14 cellular contexts compared by ENCODE assay signal in the genomic region with DNA sequence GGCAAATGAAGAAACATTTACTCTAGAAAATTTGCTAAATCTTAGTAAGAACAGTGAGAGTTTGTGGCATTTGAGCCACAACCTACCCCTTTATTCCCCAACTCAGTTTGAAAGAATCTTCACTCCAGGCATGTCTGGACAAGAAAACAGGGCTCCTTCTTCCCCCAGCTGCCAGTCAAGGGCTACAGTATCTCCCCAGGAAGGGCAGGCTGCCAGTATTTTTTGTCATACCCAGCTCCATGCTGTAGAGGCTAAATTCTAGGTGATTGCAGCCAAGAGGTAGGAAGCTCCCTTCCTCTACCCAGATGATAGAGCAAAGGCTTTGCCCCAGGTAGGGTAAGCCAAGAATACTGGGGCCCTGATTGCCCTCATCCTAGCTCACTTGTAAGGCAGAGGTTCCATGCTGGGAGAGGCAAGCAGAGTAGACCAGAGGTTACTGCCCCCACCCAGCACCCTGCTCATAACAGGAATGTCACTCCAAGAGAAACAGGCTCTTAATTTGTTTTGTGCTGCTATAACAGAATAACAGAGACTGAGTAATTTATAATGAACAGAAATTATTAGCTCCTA. TPM values are rescaled to one million over a fixed set of nuclear protein-coding genes. Genes with fewer than 3 reads are reported as not detected.
DNase-seq lines count a peak whose midpoint lies in the region; TF ChIP-seq lines count a peak whose summit lies in the region.
"Had no signal": no experiment of that assay in that cellular context is flagged by ENCODE, and none has a peak within 500 bp of the region (broad histone marks: within the 10 kb centered on the region; RNA-seq: fewer than 3 reads in every experiment).

No MANE protein-coding gene starts in this region.

- H3K4me3 Mint-ChIP-seq in HFFc6: no peak overlapping the region
- no peak overlapping the region for H3K4me3 Mint-ChIP-seq in activated CD4-positive, alpha-beta T cell treated with anti-CD3 and anti-CD28 coated beads, Interleukin-2, amount 10 ng/mL, durations not matched to agents 24 days and 14 days
- H3K4me3 Mint-ChIP-seq: B cell had no signal

- intact Hi-C loops in activated CD4-positive, alpha-beta T cell treated with anti-CD3 and anti-CD28 coated beads, Interleukin-2, amount 10 ng/mL, durations not matched to agents 24 days and 14 days (cut with micrococcal nuclease): no loop called here

- no peaks in the 10 kb centered on the region for H3K9me3 Mint-ChIP-seq in HFFc6
- no peaks in the 10 kb centered on the region for H3K9me3 Mint-ChIP-seq in activated CD4-positive, alpha-beta T cell treated with anti-CD3 and anti-CD28 coated beads, Interleukin-2, amount 10 ng/mL, durations not matched to agents 24 days and 14 days

- H3K36me3 Mint-ChIP-seq in HFFc6 (ENCODE audit: low read depth): no peaks in the 10 kb centered on the region
- no peaks in the 10 kb centered on the region for H3K36me3 Mint-ChIP-seq in activated CD4-positive, alpha-beta T cell treated with anti-CD3 and anti-CD28 coated beads, Interleukin-2, amount 10 ng/mL, durations not matched to agents 24 days and 14 days (ENCODE audit: low read depth)

- no peak overlapping the region for H3K4me3 ChIP-seq in AG10803 (ENCODE audit: low read length)
- H3K4me3 ChIP-seq: SJCRH30 had no signal

- DNase-seq in AG10803 (ENCODE audit: low read depth) (peak; percentile 23), HFFc6 (no peak), astrocyte of the hippocampus (ENCODE audit: low read depth, low spot score) (peak; percentile 36), iris pigment epithelial cell (ENCODE audit: low read depth) (peak; percentile 56), kidney tubule cell (ENCODE audit: low spot score) (no peak), OCI-M2 (lab: John Stamatoyannopoulos, UW; ENCODE audit: unreplicated experiment) (no peak)
- DNase-seq in activated CD4-positive, alpha-beta T cell treated with anti-CD3 and anti-CD28 coated beads, Interleukin-2, amount 50 U/mL, for 4 hours: no peak
- DNase-seq in activated CD4-positive, alpha-beta T cell treated with anti-CD3 and anti-CD28 coated beads, Interleukin-2, amount 10 ng/mL, durations not matched to agents 24 days and 14 days: no peak
- DNase-seq: activated CD4-positive, alpha-beta T cell treated with anti-CD3 and anti-CD28 coated beads, Interleukin-2, amount 50 U/mL, for 48 hours; DMS153; islet precursor cell; NCI-H1930; SJCRH30 had no signal

- TF ChIP-seq CTCF in AG10803 (conservative IDR thresholded peaks at IDR 0.05; ENCODE audit: low read length) (no peak), HFFc6 (IDR thresholded peaks at IDR 0.05) (no peak)

- H3K27me3 Mint-ChIP-seq in HFFc6 (ENCODE audit: insufficient read depth): no peaks in the 10 kb centered on the region
- H3K27me3 Mint-ChIP-seq in activated CD4-positive, alpha-beta T cell treated with anti-CD3 and anti-CD28 coated beads, Interleukin-2, amount 10 ng/mL, durations not matched to agents 24 days and 14 days: no peaks in the 10 kb centered on the region
- H3K27me3 Mint-ChIP-seq: B cell had no signal

- H3K27ac Mint-ChIP-seq in HFFc6: peak overlapping the region; percentile 53; the same call in 1 of the 2 replicates
- H3K27ac Mint-ChIP-seq in activated CD4-positive, alpha-beta T cell treated with anti-CD3 and anti-CD28 coated beads, Interleukin-2, amount 10 ng/mL, durations not matched to agents 24 days and 14 days: no peak overlapping the region
- H3K27ac Mint-ChIP-seq: B cell had no signal

- H3K4me1 Mint-ChIP-seq in HFFc6 (ENCODE audit: low read depth): peaks cover 34% of the 10 kb centered on the region
- no peaks in the 10 kb centered on the region for H3K4me1 Mint-ChIP-seq in activated CD4-positive, alpha-beta T cell treated with anti-CD3 and anti-CD28 coated beads, Interleukin-2, amount 10 ng/mL, durations not matched to agents 24 days and 14 days
- H3K4me1 Mint-ChIP-seq: B cell had no signal

RNA-seq across cellular contexts. Expression of gene GRPEL2, which starts 20.0 kb away (rescaled TPM):
- 10 to 100 TPM; 15.6 to 18.9 (median 17.5) TPM for total RNA-seq in HFFc6 (2021; fragmentation: NEBNext Ultra II Directional; extraction: Animal tissue kit (Norgen Biotek cat#: 25700))
- total RNA-seq in activated CD4-positive, alpha-beta T cell treated with anti-CD3 and anti-CD28 coated beads, Interleukin-2, amount 10 ng/mL, durations not matched to agents 24 days and 14 days: 30.6 and 30.7 TPM in 2 replicates

RNA-seq across cellular contexts. Expression of gene PCYOX1L, which starts 32.6 kb away (rescaled TPM):
- 10 to 100 TPM in 5 of 6 experiments, 1 to 10 TPM in 1; 9.8 to 13.5 (median 11.0) TPM for total RNA-seq in HFFc6 (2021; fragmentation: NEBNext Ultra II Directional; extraction: Animal tissue kit (Norgen Biotek cat#: 25700))
- 19.8 and 21.2 TPM in 2 replicates for total RNA-seq in activated CD4-positive, alpha-beta T cell treated with anti-CD3 and anti-CD28 coated beads, Interleukin-2, amount 10 ng/mL, durations not matched to agents 24 days and 14 days

RNA-seq across cellular contexts. Expression of gene AFAP1L1, which starts 53.6 kb away (rescaled TPM):
- 1 to 10 TPM; 3.2 to 7.5 (median 5.4) TPM for total RNA-seq in HFFc6 (2021; fragmentation: NEBNext Ultra II Directional; extraction: Animal tissue kit (Norgen Biotek cat#: 25700))
- total RNA-seq in activated CD4-positive, alpha-beta T cell treated with anti-CD3 and anti-CD28 coated beads, Interleukin-2, amount 10 ng/mL, durations not matched to agents 24 days and 14 days: not detected in 2 replicates
- total RNA-seq: B cell had no signal

RNA-seq across cellular contexts. Expression of gene IL17B, which starts 53.8 kb away (rescaled TPM):
- total RNA-seq in HFFc6 (2021; fragmentation: NEBNext Ultra II Directional; extraction: Animal tissue kit (Norgen Biotek cat#: 25700)): under 1 TPM; 0.50 to 0.85 (median 0.76) TPM
- not detected in 2 replicates for total RNA-seq in activated CD4-positive, alpha-beta T cell treated with anti-CD3 and anti-CD28 coated beads, Interleukin-2, amount 10 ng/mL, durations not matched to agents 24 days and 14 days
- total RNA-seq: B cell had no signal

Comparison
In these comparisons a context has a peak if more than half of its experiments do, and no peak if none do; other contexts are left out.
1. DNase-seq: peak in AG10803 (single experiment), astrocyte of the hippocampus (single experiment) and iris pigment epithelial cell (single experiment); none in HFFc6 (single experiment), activated CD4-positive, alpha-beta T cell treated with anti-CD3 and anti-CD28 coated beads, Interleukin-2, amount 50 U/mL, for 4 hours (0 of 2), kidney tubule cell (single experiment), OCI-M2 (single experiment) and activated CD4-positive, alpha-beta T cell treated with anti-CD3 and anti-CD28 coated beads, Interleukin-2, amount 10 ng/mL, durations not matched to agents 24 days and 14 days (single experiment).